8 cellular contexts compared by ENCODE assay signal in the genomic region with DNA sequence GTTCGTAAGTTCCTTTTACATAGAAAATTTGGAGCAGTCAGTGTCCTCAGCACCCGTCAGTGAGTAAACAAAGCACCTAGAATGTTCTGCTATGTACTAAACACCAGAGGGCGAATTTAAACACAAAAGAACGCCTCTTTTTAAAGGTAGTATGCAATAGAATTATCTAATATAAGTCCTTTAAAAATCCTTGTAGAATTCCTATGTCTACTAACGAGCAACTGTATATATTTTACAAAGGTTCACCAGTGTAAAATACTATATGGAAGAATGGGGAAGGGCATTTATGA. TPM values are rescaled to one million over a fixed set of nuclear protein-coding genes. Genes with fewer than 3 reads are reported as not detected.
DNase-seq lines count a peak whose midpoint lies in the region; ATAC-seq, FAIRE-seq and TF ChIP-seq lines count a peak whose summit lies in the region.

No MANE protein-coding gene starts in this region.

- no peak overlapping the region for H2BK5ac ChIP-seq in mesendoderm (ENCODE audit: low read length)

- H3K9ac ChIP-seq in MM.1S (ENCODE audit: low read length) (peak overlapping the region; percentile 29; the same call in 1 of the 2 replicates), mesendoderm (ENCODE audit: low read length) (no peak overlapping the region)

- H3K56ac ChIP-seq in mesendoderm (ENCODE audit: low read length): no peak overlapping the region

- H3K9me2 ChIP-seq in MM.1S (replicated peaks; ENCODE audit: insufficient read depth, low read length): no peaks in the 10 kb centered on the region

- no peaks in the 10 kb centered on the region for H3K27me3 ChIP-seq in MM.1S (replicated peaks; ENCODE audit: insufficient read depth, low read length)
- H3K27me3 ChIP-seq in bronchial epithelial cell (ENCODE audit: control insufficient read depth, insufficient read depth, low read length): no peaks in the 10 kb centered on the region
- H3K27me3 ChIP-seq in mesendoderm (ENCODE audit: insufficient read depth, low read length, poor library complexity): no peaks in the 10 kb centered on the region

- no CpG with 5 or more reads among the region's 5 CpGs for WGBS in mesendoderm (ENCODE audit: extremely low coverage, insufficient coverage, low lambda C conversion rate)

- H3K4ac ChIP-seq in mesendoderm (ENCODE audit: low read depth, low read length): no peak overlapping the region

- H2BK15ac ChIP-seq in mesendoderm (replicated peaks; ENCODE audit: low read depth): no peak overlapping the region

- H3K27ac ChIP-seq in MM.1S (ENCODE audit: low read length) (peak overlapping the region; percentile 15; the same call in 1 of the 2 replicates), mesendoderm (ENCODE audit: low read depth, low read length) (no peak overlapping the region)

- H2BK120ac ChIP-seq in mesendoderm (ENCODE audit: low read depth, low read length): no peak overlapping the region

- H4K5ac ChIP-seq in mesendoderm (ENCODE audit: low read length): no peak overlapping the region

- no peaks in the 10 kb centered on the region for H4K20me1 ChIP-seq in MM.1S (ENCODE audit: insufficient read depth, low read length)

- TF ChIP-seq CTCF in MM.1S (IDR thresholded peaks at IDR 0.05; ENCODE audit: low read length) (peak; percentile 44), bronchial epithelial cell (IDR thresholded peaks at IDR 0.05; ENCODE audit: insufficient read depth, low read length, severe bottlenecking) (peak; percentile 8)

- DNase-seq in Daoy (ENCODE audit: low read depth) (peak; percentile 4), MM.1S (peak; percentile 52), bronchial epithelial cell (ENCODE audit: low read depth) (peak; percentile 42), mesendoderm (no peak), AG08395 (ENCODE audit: low spot score) (no peak), NCI-H1694 treated with DMSO at 0.1 percent for 48 hours (lab: John Stamatoyannopoulos, UW) (no peak), 8988T (no peak)

- FAIRE-seq in bronchial epithelial cell (lab: Jason Lieb, UNC): no peak

- peak overlapping the region; percentile 89 for H2AFZ ChIP-seq in MM.1S (ENCODE audit: low read length)

- H3K18ac ChIP-seq in mesendoderm (ENCODE audit: low read length): no peak overlapping the region

- H3K36me3 ChIP-seq in MM.1S (replicated peaks; ENCODE audit: insufficient read depth, low read length): no peaks in the 10 kb centered on the region
- H3K36me3 ChIP-seq in bronchial epithelial cell (ENCODE audit: control insufficient read depth, insufficient read depth, low read length): no peaks in the 10 kb centered on the region
- H3K36me3 ChIP-seq in mesendoderm (ENCODE audit: control insufficient read depth, insufficient read depth, low read length): no peaks in the 10 kb centered on the region

- H3K23ac ChIP-seq in mesendoderm (ENCODE audit: low read length): no peak overlapping the region

- H3K4me3 ChIP-seq in MM.1S (ENCODE audit: low read length) (peak overlapping the region; percentile 66), bronchial epithelial cell (ENCODE audit: low read depth, low read length) (peak overlapping the region; percentile 44), mesendoderm (ENCODE audit: low read length) (peak overlapping the region; percentile 3)

- no peaks in the 10 kb centered on the region for H3K79me2 ChIP-seq in MM.1S (ENCODE audit: low read length)
- no peaks in the 10 kb centered on the region for H3K79me2 ChIP-seq in mesendoderm (ENCODE audit: control insufficient read depth, insufficient read depth, low read length)

- peak; percentile 83 for ATAC-seq in GM21723 (IDR thresholded peaks at IDR 0.05; ENCODE audit: unreplicated experiment)

- H3K9me3 ChIP-seq in MM.1S (replicated peaks; ENCODE audit: insufficient read depth, low read length): no peaks in the 10 kb centered on the region

- H3K4me2 ChIP-seq in MM.1S (ENCODE audit: low read depth, low read length) (peak overlapping the region; percentile 60; the same call in 1 of the 2 replicates), mesendoderm (ENCODE audit: low read length) (peak overlapping the region; percentile 6)

- no peaks in the 10 kb centered on the region; the same call in 1 of the 2 replicates for H3F3A ChIP-seq in MM.1S (ENCODE audit: insufficient read depth, low read length)

- H4K8ac ChIP-seq in mesendoderm (ENCODE audit: low read depth, low read length): peak overlapping the region; percentile 56

- no peaks in the 10 kb centered on the region for H3K79me1 ChIP-seq in mesendoderm (ENCODE audit: low read length)

- H2AK5ac ChIP-seq in mesendoderm (ENCODE audit: low read length): no peak overlapping the region

- H3K4me1 ChIP-seq in MM.1S (ENCODE audit: low read length) (no peaks in the 10 kb centered on the region), mesendoderm (ENCODE audit: control insufficient read depth, low read depth, low read length) (no peaks in the 10 kb centered on the region)

RNA-seq across cellular contexts. Expression of a gene that starts 0.5 kb away (rescaled TPM):
- not detected in 2 replicates for total RNA-seq in Daoy (2014; rRNA removed; shearing (Covaris generic))
- total RNA-seq in bronchial epithelial cell: 0.51 and 0.79 TPM in 2 replicates
- polyA plus RNA-seq in mesendoderm (2013, experiment 1 of 2): 1.1 TPM
- 1.3 TPM for polyA plus RNA-seq in mesendoderm (2013, experiment 2 of 2)

RNA-seq across cellular contexts. Expression of a gene that starts 11.8 kb away (rescaled TPM):
- total RNA-seq in Daoy (2014; rRNA removed; shearing (Covaris generic)): 86.3 and 90.3 TPM in 2 replicates
- total RNA-seq in bronchial epithelial cell: 40.8 and 43.1 TPM in 2 replicates
- 19.4 TPM for polyA plus RNA-seq in mesendoderm (2013, experiment 1 of 2)
- polyA plus RNA-seq in mesendoderm (2013, experiment 2 of 2): 19.8 TPM

Comparison
In these comparisons a context has a peak if more than half of its experiments do, and no peak if none do; other contexts are left out.
1. DNase-seq: peak in Daoy (single experiment), MM.1S (single experiment) and bronchial epithelial cell (single experiment); none in mesendoderm (single experiment), AG08395 (single experiment), NCI-H1694 treated with DMSO at 0.1 percent for 48 hours (single experiment) and 8988T (single experiment).
2. H3K4me3 ChIP-seq: peak in every context shown above with its lines; median percentile 66 in MM.1S; 44 in bronchial epithelial cell; 3 in mesendoderm.